In the genomic region with DNA sequence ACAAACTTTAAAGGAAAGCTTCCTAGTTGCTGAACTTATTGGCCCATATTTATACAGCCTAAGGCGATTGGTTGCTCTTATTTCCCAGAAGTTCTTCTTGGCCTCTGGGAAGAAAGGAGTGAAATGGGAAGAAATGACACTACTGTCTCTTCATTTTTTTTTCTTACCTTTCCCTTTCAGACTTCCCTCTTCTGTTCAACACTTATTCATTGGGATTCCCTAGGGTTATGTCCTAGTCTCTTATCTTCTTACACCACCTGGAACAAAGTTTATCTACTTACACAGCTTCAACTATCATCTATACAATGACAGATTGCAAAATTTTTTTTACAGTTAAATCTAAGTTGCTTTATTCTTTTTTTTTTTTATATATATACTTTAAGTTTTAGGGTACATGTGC, we compare ENCODE assay signal across 1 cellular context.
TF ChIP-seq lines count a peak whose summit lies in the region.

No MANE protein-coding gene starts in this region.

TF ChIP-seq in K562, 482 proteins besides CTCF, POLR2A, EP300 and RAD21 (continued from another document):
- TF ChIP-seq, protein P1, sequence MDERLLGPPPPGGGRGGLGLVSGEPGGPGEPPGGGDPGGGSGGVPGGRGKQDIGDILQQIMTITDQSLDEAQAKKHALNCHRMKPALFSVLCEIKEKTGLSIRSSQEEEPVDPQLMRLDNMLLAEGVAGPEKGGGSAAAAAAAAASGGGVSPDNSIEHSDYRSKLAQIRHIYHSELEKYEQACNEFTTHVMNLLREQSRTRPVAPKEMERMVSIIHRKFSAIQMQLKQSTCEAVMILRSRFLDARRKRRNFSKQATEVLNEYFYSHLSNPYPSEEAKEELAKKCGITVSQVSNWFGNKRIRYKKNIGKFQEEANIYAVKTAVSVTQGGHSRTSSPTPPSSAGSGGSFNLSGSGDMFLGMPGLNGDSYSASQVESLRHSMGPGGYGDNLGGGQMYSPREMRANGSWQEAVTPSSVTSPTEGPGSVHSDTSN (CRISPR knock-in tag; IDR thresholded peaks at IDR 0.05; ENCODE audit: low read depth) = no peak
- TF ChIP-seq, protein P1 (tag; conservative IDR thresholded peaks at IDR 0.05; ENCODE audit: low read depth) = peak; percentile 58; the same call in 1 of the 2 replicates
- TF ChIP-seq, protein P2, sequence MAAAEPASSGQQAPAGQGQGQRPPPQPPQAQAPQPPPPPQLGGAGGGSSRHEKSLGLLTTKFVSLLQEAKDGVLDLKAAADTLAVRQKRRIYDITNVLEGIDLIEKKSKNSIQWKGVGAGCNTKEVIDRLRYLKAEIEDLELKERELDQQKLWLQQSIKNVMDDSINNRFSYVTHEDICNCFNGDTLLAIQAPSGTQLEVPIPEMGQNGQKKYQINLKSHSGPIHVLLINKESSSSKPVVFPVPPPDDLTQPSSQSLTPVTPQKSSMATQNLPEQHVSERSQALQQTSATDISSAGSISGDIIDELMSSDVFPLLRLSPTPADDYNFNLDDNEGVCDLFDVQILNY (CRISPR knock-in tag; IDR thresholded peaks at IDR 0.05) = no peak
- TF ChIP-seq KDM1A (IDR thresholded peaks at IDR 0.05) = peak; percentile 54 to 67; a peak in 3 of 4 replicates
- TF ChIP-seq CBFA2T2 (conservative IDR thresholded peaks at IDR 0.05) = peak; percentile 81
- TF ChIP-seq HDAC2 (IDR thresholded peaks at IDR 0.05) = peak; percentile 27; the same call in 1 of the 2 replicates
- peak; percentile 94 for TF ChIP-seq ARID1B (IDR thresholded peaks at IDR 0.05)
- TF ChIP-seq, protein P3, sequence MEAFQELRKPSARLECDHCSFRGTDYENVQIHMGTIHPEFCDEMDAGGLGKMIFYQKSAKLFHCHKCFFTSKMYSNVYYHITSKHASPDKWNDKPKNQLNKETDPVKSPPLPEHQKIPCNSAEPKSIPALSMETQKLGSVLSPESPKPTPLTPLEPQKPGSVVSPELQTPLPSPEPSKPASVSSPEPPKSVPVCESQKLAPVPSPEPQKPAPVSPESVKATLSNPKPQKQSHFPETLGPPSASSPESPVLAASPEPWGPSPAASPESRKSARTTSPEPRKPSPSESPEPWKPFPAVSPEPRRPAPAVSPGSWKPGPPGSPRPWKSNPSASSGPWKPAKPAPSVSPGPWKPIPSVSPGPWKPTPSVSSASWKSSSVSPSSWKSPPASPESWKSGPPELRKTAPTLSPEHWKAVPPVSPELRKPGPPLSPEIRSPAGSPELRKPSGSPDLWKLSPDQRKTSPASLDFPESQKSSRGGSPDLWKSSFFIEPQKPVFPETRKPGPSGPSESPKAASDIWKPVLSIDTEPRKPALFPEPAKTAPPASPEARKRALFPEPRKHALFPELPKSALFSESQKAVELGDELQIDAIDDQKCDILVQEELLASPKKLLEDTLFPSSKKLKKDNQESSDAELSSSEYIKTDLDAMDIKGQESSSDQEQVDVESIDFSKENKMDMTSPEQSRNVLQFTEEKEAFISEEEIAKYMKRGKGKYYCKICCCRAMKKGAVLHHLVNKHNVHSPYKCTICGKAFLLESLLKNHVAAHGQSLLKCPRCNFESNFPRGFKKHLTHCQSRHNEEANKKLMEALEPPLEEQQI (IDR thresholded peaks at IDR 0.05) = peak; percentile 47; the same call in 1 of the 2 replicates
- TF ChIP-seq, protein P4, sequence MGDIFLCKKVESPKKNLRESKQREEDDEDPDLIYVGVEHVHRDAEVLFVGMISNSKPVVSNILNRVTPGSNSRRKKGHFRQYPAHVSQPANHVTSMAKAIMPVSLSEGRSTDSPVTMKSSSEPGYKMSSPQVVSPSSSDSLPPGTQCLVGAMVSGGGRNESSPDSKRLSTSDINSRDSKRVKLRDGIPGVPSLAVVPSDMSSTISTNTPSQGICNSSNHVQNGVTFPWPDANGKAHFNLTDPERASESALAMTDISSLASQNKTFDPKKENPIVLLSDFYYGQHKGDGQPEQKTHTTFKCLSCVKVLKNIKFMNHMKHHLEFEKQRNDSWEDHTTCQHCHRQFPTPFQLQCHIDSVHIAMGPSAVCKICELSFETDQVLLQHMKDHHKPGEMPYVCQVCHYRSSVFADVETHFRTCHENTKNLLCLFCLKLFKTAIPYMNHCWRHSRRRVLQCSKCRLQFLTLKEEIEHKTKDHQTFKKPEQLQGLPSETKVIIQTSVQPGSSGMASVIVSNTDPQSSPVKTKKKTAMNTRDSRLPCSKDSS (IDR thresholded peaks at IDR 0.05; ENCODE audit: low read depth, partially characterized antibody) = no peak
- TF ChIP-seq ATF7 (IDR thresholded peaks at IDR 0.05) = no peak
- peak; percentile 89 for TF ChIP-seq MTA2 (IDR thresholded peaks at IDR 0.05; ENCODE audit: low read depth)
- peak; percentile 49; the same call in 1 of the 2 replicates for TF ChIP-seq STAT5A (IDR thresholded peaks at IDR 0.05; ENCODE audit: borderline replicate concordance, low read length)
- TF ChIP-seq FOXM1 (IDR thresholded peaks at IDR 0.05; ENCODE audit: low read depth) = peak; percentile 49; the same call in 1 of the 2 replicates
- TF ChIP-seq FOXM1 (CRISPR knock-in tag; IDR thresholded peaks at IDR 0.05; ENCODE audit: low read depth) = no peak
- TF ChIP-seq HDAC3 (IDR thresholded peaks at IDR 0.05; ENCODE audit: borderline replicate concordance, partially characterized antibody) = peak; percentile 46
- peak in 1 of 2 experiments; percentile 28; a peak in 1 of 4 replicates for TF ChIP-seq HDAC1 (IDR thresholded peaks at IDR 0.05)
- peak; percentile 41 for TF ChIP-seq NFIC (IDR thresholded peaks at IDR 0.05)
- peak; percentile 76 for TF ChIP-seq MEIS2 (IDR thresholded peaks at IDR 0.05; ENCODE audit: partially characterized antibody)
- peak; percentile 79 for TF ChIP-seq NCOR1 (IDR thresholded peaks at IDR 0.05)
- TF ChIP-seq TRIM24 (IDR thresholded peaks at IDR 0.05) = 0 out of 4 replicates have a peak, but pooled peaks of 1 of the 2 experiments have one; percentile 41
- TF ChIP-seq TEAD4 (IDR thresholded peaks at IDR 0.05; ENCODE audit: low read length) = peak; percentile 89
- TF ChIP-seq TEAD4 (CRISPR knock-in tag; IDR thresholded peaks at IDR 0.05; ENCODE audit: borderline replicate concordance) = no peak
- TF ChIP-seq ZEB2 (IDR thresholded peaks at IDR 0.05) = peak; percentile 60; the same call in 1 of the 2 replicates
- TF ChIP-seq ZNF384 (IDR thresholded peaks at IDR 0.05; ENCODE audit: low read depth, low read length) = peak; percentile 69
- 0 out of 2 replicates have a peak, but pooled peaks have one; percentile 7 for TF ChIP-seq SPI1 (IDR thresholded peaks at IDR 0.05; ENCODE audit: borderline replicate concordance, low read depth, low read length)
- TF ChIP-seq, protein P5, sequence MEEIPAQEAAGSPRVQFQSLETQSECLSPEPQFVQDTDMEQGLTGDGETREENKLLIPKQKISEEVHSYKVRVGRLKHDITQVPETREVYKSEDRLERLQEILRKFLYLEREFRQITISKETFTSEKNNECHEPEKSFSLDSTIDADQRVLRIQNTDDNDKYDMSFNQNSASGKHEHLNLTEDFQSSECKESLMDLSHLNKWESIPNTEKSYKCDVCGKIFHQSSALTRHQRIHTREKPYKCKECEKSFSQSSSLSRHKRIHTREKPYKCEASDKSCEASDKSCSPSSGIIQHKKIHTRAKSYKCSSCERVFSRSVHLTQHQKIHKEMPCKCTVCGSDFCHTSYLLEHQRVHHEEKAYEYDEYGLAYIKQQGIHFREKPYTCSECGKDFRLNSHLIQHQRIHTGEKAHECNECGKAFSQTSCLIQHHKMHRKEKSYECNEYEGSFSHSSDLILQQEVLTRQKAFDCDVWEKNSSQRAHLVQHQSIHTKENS (CRISPR knock-in tag; IDR thresholded peaks at IDR 0.05) = no peak
- TF ChIP-seq BMI1 (IDR thresholded peaks at IDR 0.05; ENCODE audit: low read length) = no peak
- peak; percentile 61; the same call in 1 of the 2 replicates for TF ChIP-seq SMARCC2 (IDR thresholded peaks at IDR 0.05; ENCODE audit: low read depth)
- TF ChIP-seq TBL1XR1 (IDR thresholded peaks at IDR 0.05; ENCODE audit: low read length in 2 of 2) = 0 out of 4 replicates have a peak, but pooled peaks of 1 of the 2 experiments have one; percentile 24
- TF ChIP-seq SMARCA4 (IDR thresholded peaks at IDR 0.05) = peak; percentile 87
- peak; percentile 74 for TF ChIP-seq DPF2 (IDR thresholded peaks at IDR 0.05)
- TF ChIP-seq CBFA2T3 (IDR thresholded peaks at IDR 0.05) = peak; percentile 90
- TF ChIP-seq KLF16 (IDR thresholded peaks at IDR 0.05) = peak; percentile 51; the same call in 1 of the 2 replicates
- TF ChIP-seq PML (IDR thresholded peaks at IDR 0.05; ENCODE audit: low read length) = peak; percentile 61; the same call in 1 of the 2 replicates
- TF ChIP-seq, protein P6, sequence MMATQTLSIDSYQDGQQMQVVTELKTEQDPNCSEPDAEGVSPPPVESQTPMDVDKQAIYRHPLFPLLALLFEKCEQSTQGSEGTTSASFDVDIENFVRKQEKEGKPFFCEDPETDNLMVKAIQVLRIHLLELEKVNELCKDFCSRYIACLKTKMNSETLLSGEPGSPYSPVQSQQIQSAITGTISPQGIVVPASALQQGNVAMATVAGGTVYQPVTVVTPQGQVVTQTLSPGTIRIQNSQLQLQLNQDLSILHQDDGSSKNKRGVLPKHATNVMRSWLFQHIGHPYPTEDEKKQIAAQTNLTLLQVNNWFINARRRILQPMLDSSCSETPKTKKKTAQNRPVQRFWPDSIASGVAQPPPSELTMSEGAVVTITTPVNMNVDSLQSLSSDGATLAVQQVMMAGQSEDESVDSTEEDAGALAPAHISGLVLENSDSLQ (IDR thresholded peaks at IDR 0.05) = peak; percentile 61
- peak in 1 of 2 experiments; percentile 70; a peak in 1 of 4 replicates for TF ChIP-seq RCOR1 (IDR thresholded peaks at IDR 0.05; ENCODE audit: borderline replicate concordance in 1 of 2, low read depth in 2 of 2, low read length in 2 of 2)
- TF ChIP-seq SMARCE1 (IDR thresholded peaks at IDR 0.05) = peak; percentile 73; the same call in 1 of the 2 replicates
- peak; percentile 76 for TF ChIP-seq TCF3 (CRISPR knock-in tag; IDR thresholded peaks at IDR 0.05)
- no peak for TF ChIP-seq PHB (CRISPR knock-in tag; IDR thresholded peaks at IDR 0.05)
- TF ChIP-seq, protein P7, sequence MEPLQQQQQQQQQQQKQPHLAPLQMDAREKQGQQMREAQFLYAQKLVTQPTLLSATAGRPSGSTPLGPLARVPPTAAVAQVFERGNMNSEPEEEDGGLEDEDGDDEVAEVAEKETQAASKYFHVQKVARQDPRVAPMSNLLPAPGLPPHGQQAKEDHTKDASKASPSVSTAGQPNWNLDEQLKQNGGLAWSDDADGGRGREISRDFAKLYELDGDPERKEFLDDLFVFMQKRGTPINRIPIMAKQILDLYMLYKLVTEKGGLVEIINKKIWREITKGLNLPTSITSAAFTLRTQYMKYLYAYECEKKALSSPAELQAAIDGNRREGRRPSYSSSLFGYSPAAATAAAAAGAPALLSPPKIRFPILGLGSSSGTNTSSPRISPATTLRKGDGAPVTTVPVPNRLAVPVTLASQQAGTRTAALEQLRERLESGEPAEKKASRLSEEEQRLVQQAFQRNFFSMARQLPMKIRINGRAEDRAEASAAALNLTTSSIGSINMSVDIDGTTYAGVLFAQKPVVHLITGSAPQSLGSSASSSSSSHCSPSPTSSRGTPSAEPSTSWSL (CRISPR knock-in tag; IDR thresholded peaks at IDR 0.05; ENCODE audit: borderline replicate concordance) = no peak
- no peak for TF ChIP-seq KAT2B (IDR thresholded peaks at IDR 0.05; ENCODE audit: low read depth, low read length)
